26 cellular contexts compared by ENCODE assay signal in genomic region chr17:79097226-79098055, GRCh38. TPM values are rescaled to one million over a fixed set of nuclear protein-coding genes. Genes with fewer than 3 reads are reported as not detected.
DNase-seq lines count a peak whose midpoint lies in the region; ATAC-seq and TF ChIP-seq lines count a peak whose summit lies in the region.
"Had no signal": no experiment of that assay in that cellular context is flagged by ENCODE, and none has a peak within 500 bp of the region (broad histone marks: within the 10 kb centered on the region; RNA-seq: fewer than 3 reads in every experiment).

No MANE protein-coding gene starts in this region.

- CTCF ChIA-PET in SK-N-SH (lab: Yijun Ruan, JAX) = interaction anchor here (0.9 to 45.1 kb wide), 7 partner anchors 11 to 303 kb away, joined by 3 to 1305 read pairs (median 5); no protein-coding TSS in a partner anchor
- CTCF ChIA-PET in naive thymus-derived CD4-positive, alpha-beta T cell (lab: Charles Lee) = no interaction called here

- no peaks in the 10 kb centered on the region for H3K9me2 ChIP-seq in SK-N-SH

- H3K79me1 ChIP-seq in H9 (ENCODE audit: insufficient read depth, low read depth, low read length, poor library complexity, severe bottlenecking) = no peaks in the 10 kb centered on the region

- POLR2A ChIA-PET in SK-N-SH (lab: Yijun Ruan, JAX) = interaction anchor here (0.6 kb wide), 1 partner anchor 28 kb away, joined by 3 read pairs; no protein-coding TSS in a partner anchor
- POLR2A ChIA-PET in naive thymus-derived CD4-positive, alpha-beta T cell (lab: Charles Lee) = no interaction called here

- no peak overlapping the region for H4K8ac ChIP-seq in H9 (replicated peaks; ENCODE audit: insufficient read length, low read depth, low read length)

- H2BK5ac ChIP-seq in H9 (ENCODE audit: insufficient read length, low read length) = no peak overlapping the region

- WGBS in SK-N-SH (ENCODE audit: low lambda C conversion rate) = 17% methylated on average over 36 of the region's 52 CpGs
- WGBS in H9 (ENCODE audit: extremely low coverage, insufficient read length, low lambda C conversion rate) = no CpG with 5 or more reads among the region's 52 CpGs
- WGBS in endodermal cell (ENCODE audit: insufficient coverage in 1 of 2, insufficient read length in 1 of 2), 2 experiments = 90 to 94% methylated on average over 21 to 48 of the region's 52 CpGs

- H3K18ac ChIP-seq in H9 (ENCODE audit: insufficient read length, low read depth, low read length) = no peak overlapping the region

- H3T11ph ChIP-seq in H9 (ENCODE audit: low read length) = no peak overlapping the region

- no peak overlapping the region for H2AK5ac ChIP-seq in H9 (ENCODE audit: insufficient read length, low read length)

- H3K9me3 ChIP-seq in SK-N-SH (no peaks in the 10 kb centered on the region), H9 (ENCODE audit: control insufficient read depth, low read depth, low read length) (no peaks in the 10 kb centered on the region), endodermal cell (ENCODE audit: control insufficient read depth, low read length) (no peaks in the 10 kb centered on the region)
- H3K9me3 ChIP-seq in naive thymus-derived CD4-positive, alpha-beta T cell (ENCODE audit: control insufficient read depth in 2 of 3, low read length in 3 of 3) = no peaks in the 10 kb centered on the region
- H3K9me3 ChIP-seq: breast epithelium, gastrocnemius medialis had no signal

- H3K23me2 ChIP-seq in H9 (ENCODE audit: insufficient read length, low read depth, low read length, poor library complexity, severe bottlenecking) = no peaks in the 10 kb centered on the region

- H3K27ac Mint-ChIP-seq in H9 (no peak overlapping the region), endodermal cell (no peak overlapping the region)
- no peak overlapping the region for H3K27ac Mint-ChIP-seq in naive thymus-derived CD4-positive, alpha-beta T cell

- no peak overlapping the region for H4K91ac ChIP-seq in H9 (ENCODE audit: insufficient read length, low read depth, low read length)

- no peak for TF ChIP-seq RAD21 in SK-N-SH (IDR thresholded peaks at IDR 0.05; ENCODE audit: low read length)

- no peak overlapping the region for H2BK120ac ChIP-seq in H9 (ENCODE audit: low read depth, low read length, poor library complexity, severe bottlenecking)

- H2BK15ac ChIP-seq in H9 (ENCODE audit: low read depth, low read length) = no peak overlapping the region

- TF ChIP-seq CTCF in SK-N-SH (IDR thresholded peaks at IDR 0.05) (no peak), H9 (conservative IDR thresholded peaks at IDR 0.05) (no peak), endodermal cell (conservative IDR thresholded peaks at IDR 0.05) (no peak)

- no peak overlapping the region for H3K14ac ChIP-seq in H9 (ENCODE audit: insufficient read depth, low read length)

- ATAC-seq in SK-N-SH treated with all-trans-retinoic acid at 6 μM for 48 hours = no peak
- ATAC-seq in naive thymus-derived CD4-positive, alpha-beta T cell = peak; percentile 17
- ATAC-seq: activated CD4-positive, CD25-positive, alpha-beta regulatory T cell treated with anti-CD3 and anti-CD28 coated beads, Interleukin-2, amount 50 U/mL, for 24 hours; activated T-cell treated with anti-CD3 and anti-CD28 coated beads, Interleukin-2, amount 50 U/mL, for 4 hours; gastrocnemius medialis; PC-3 had no signal

- H3F3A ChIP-seq in SK-N-SH (replicated peaks; ENCODE audit: insufficient read depth) = no peaks in the 10 kb centered on the region

- no peak overlapping the region for H3K56ac ChIP-seq in H9 (ENCODE audit: insufficient read length, low read depth, low read length)

- intact Hi-C loops in naive thymus-derived CD4-positive, alpha-beta T cell (cut with micrococcal nuclease) = no loop called here

- DNase-seq in SK-N-SH (peak; percentile 70), H9 (peak; percentile 79), endodermal cell (peak; percentile 80), T-helper 9 cell (no peak), NCI-H2171 (lab: John Stamatoyannopoulos, UW) (no peak)
- no peak for DNase-seq in naive thymus-derived CD4-positive, alpha-beta T cell
- DNase-seq in activated CD4-positive, CD25-positive, alpha-beta regulatory T cell (lab: John Stamatoyannopoulos, UW) = no peak
- DNase-seq: 8988T; activated T-cell treated with anti-CD3 and anti-CD28 coated beads, Interleukin-2, amount 50 U/mL, for 4 hours; amygdala; gastrocnemius medialis; GF-D8; hypothalamus; NCI-H1048; NCI-H187 treated with DMSO at 0.1 percent for 48 hours; NCI-H2227 treated with DMSO at 0.1 percent for 48 hours; NCI-H748 treated with DMSO at 0.1 percent for 48 hours; nucleus accumbens; PC-3; SHP77; SW 1271 had no signal

- H3K4me3 ChIP-seq in SK-N-SH (ENCODE audit: low read depth in 2 of 2, low read length in 1 of 2) (no peak overlapping the region), endodermal cell (ENCODE audit: low read length) (no peak overlapping the region)
- no peak overlapping the region for H3K4me3 ChIP-seq in naive thymus-derived CD4-positive, alpha-beta T cell (ENCODE audit: low read length)
- H3K4me3 ChIP-seq: breast epithelium, coronary artery, gastrocnemius medialis, lung had no signal

- H3K4me1 ChIP-seq in SK-N-SH (ENCODE audit: control insufficient read depth in 1 of 2, insufficient read depth in 2 of 2, low read depth in 1 of 2, low read length in 1 of 2) = no peaks in the 10 kb centered on the region; a peak in 1 of 4 replicates
- H3K4me1 ChIP-seq in H9 (ENCODE audit: insufficient read depth, low read length) = no peaks in the 10 kb centered on the region
- no peaks in the 10 kb centered on the region for H3K4me1 ChIP-seq in endodermal cell (ENCODE audit: control insufficient read depth, insufficient read depth, low read length)
- H3K4me1 ChIP-seq in naive thymus-derived CD4-positive, alpha-beta T cell (ENCODE audit: control insufficient read depth in 2 of 2, insufficient read depth in 2 of 2, low read length in 2 of 2) = peaks cover 0 to 9% of the 10 kb centered on the region in 2 donors
- H3K4me1 ChIP-seq: breast epithelium had no signal

- H3K27me3 ChIP-seq in SK-N-SH (ENCODE audit: insufficient read depth) (peaks cover 47% of the 10 kb centered on the region), H9 (ENCODE audit: insufficient read depth, low read length) (no peaks in the 10 kb centered on the region), endodermal cell (ENCODE audit: control insufficient read depth, insufficient read depth, low read length, poor library complexity, severe bottlenecking) (no peaks in the 10 kb centered on the region)
- H3K27me3 ChIP-seq in naive thymus-derived CD4-positive, alpha-beta T cell (ENCODE audit: control insufficient read depth in 2 of 2, insufficient read depth in 2 of 2, low read length in 2 of 2) = peaks cover 0 to 6% of the 10 kb centered on the region in 2 donors

- H3K79me2 ChIP-seq in SK-N-SH (ENCODE audit: insufficient read depth) (no peaks in the 10 kb centered on the region), H9 (ENCODE audit: insufficient read depth, low read length) (no peaks in the 10 kb centered on the region)

- H3K9ac ChIP-seq in SK-N-SH (no peak overlapping the region), H9 (ENCODE audit: extremely low read depth, insufficient read length, low read length) (no peak overlapping the region), endodermal cell (ENCODE audit: extremely low read depth, low read length, poor library complexity, severe bottlenecking) (no peak overlapping the region)

- H3K27me3 Mint-ChIP-seq in H9 (ENCODE audit: low read depth) (no peaks in the 10 kb centered on the region; the same call in 1 of the 2 replicates), endodermal cell (ENCODE audit: insufficient read depth) (no peaks in the 10 kb centered on the region)
- H3K27me3 Mint-ChIP-seq in naive thymus-derived CD4-positive, alpha-beta T cell = peaks cover 25 to 45% (median 26%) of the 10 kb centered on the region in 5 donors

- TF ChIP-seq EP300 in SK-N-SH (IDR thresholded peaks at IDR 0.05; ENCODE audit: borderline replicate concordance in 1 of 2, low read depth in 1 of 2, low read length in 1 of 2) = no peak

- H2AFZ ChIP-seq in SK-N-SH (ENCODE audit: low read depth) (no peak overlapping the region), H9 (ENCODE audit: low read length) (no peak overlapping the region)

- H3K4me3 Mint-ChIP-seq in H9 (peak overlapping the region in 1 of 2 experiments; percentile 62; a peak in 3 of 5 replicates), endodermal cell (no peak overlapping the region)
- H3K4me3 Mint-ChIP-seq in naive thymus-derived CD4-positive, alpha-beta T cell = peak overlapping the region in 4 of 10 donors; percentile 45 to 59 (median 54)
- H3K4me3 Mint-ChIP-seq: activated T-cell treated with anti-CD3 and anti-CD28 coated beads, Interleukin-2, amount 50 U/mL, for 4 hours had no signal

- peaks cover 3 to 14% of the 10 kb centered on the region in 2 experiments; a peak in 2 of 4 replicates for H3K4me1 Mint-ChIP-seq in H9
- peaks cover 4% of the 10 kb centered on the region for H3K4me1 Mint-ChIP-seq in endodermal cell
- peaks cover under 1 to 8% (median 6%) of the 10 kb centered on the region in 7 donors for H3K4me1 Mint-ChIP-seq in naive thymus-derived CD4-positive, alpha-beta T cell

- H3K27ac ChIP-seq in SK-N-SH (ENCODE audit: low read depth in 2 of 2, low read length in 1 of 2) = no peak overlapping the region
- no peak overlapping the region for H3K27ac ChIP-seq in H9 (ENCODE audit: insufficient read length, low read depth, low read length)
- no peak overlapping the region for H3K27ac ChIP-seq in endodermal cell (ENCODE audit: low read depth, low read length)
- no peak overlapping the region for H3K27ac ChIP-seq in naive thymus-derived CD4-positive, alpha-beta T cell (ENCODE audit: low read depth, low read length)
- H3K27ac ChIP-seq: breast epithelium, coronary artery, gastrocnemius medialis had no signal

- no peak overlapping the region for H4K5ac ChIP-seq in H9 (ENCODE audit: insufficient read length, low read depth, low read length)

- H4K20me1 ChIP-seq in SK-N-SH (ENCODE audit: insufficient read depth) = no peaks in the 10 kb centered on the region
- H4K20me1 ChIP-seq in H9 (ENCODE audit: control insufficient read depth, insufficient read depth, insufficient read length) = no peaks in the 10 kb centered on the region

- H3K4ac ChIP-seq in H9 (ENCODE audit: low read depth, low read length) = no peak overlapping the region

- H3K23ac ChIP-seq in H9 (ENCODE audit: insufficient read length, low read depth, low read length) = no peak overlapping the region

- H3K4me2 ChIP-seq in SK-N-SH (no peak overlapping the region), H9 (ENCODE audit: insufficient read depth, insufficient read length, low read length) (no peak overlapping the region)

- H3K36me3 ChIP-seq in SK-N-SH (replicated peaks in 1 of 2; ENCODE audit: control insufficient read depth in 1 of 2, insufficient read depth in 2 of 2, low read length in 1 of 2) = no peaks in the 10 kb centered on the region
- H3K36me3 ChIP-seq in endodermal cell (ENCODE audit: control insufficient read depth, insufficient read depth, low read length) = no peaks in the 10 kb centered on the region
- H3K36me3 ChIP-seq in naive thymus-derived CD4-positive, alpha-beta T cell (ENCODE audit: control insufficient read depth in 2 of 3, insufficient read depth in 3 of 3, low read length in 3 of 3) = no peaks in the 10 kb centered on the region
- H3K36me3 ChIP-seq: breast epithelium, gastrocnemius medialis had no signal

- no peaks in the 10 kb centered on the region for H3K9me3 Mint-ChIP-seq in H9
- H3K9me3 Mint-ChIP-seq in endodermal cell = no peaks in the 10 kb centered on the region
- no peaks in the 10 kb centered on the region for H3K9me3 Mint-ChIP-seq in naive thymus-derived CD4-positive, alpha-beta T cell
- H3K9me3 Mint-ChIP-seq: activated T-cell treated with anti-CD3 and anti-CD28 coated beads, Interleukin-2, amount 50 U/mL, for 4 hours had no signal

- H3K36me3 Mint-ChIP-seq in H9 (ENCODE audit: insufficient read depth in 1 of 3, low read depth in 3 of 3) (no peaks in the 10 kb centered on the region), endodermal cell (ENCODE audit: low read depth) (no peaks in the 10 kb centered on the region)
- H3K36me3 Mint-ChIP-seq in naive thymus-derived CD4-positive, alpha-beta T cell = no peaks in the 10 kb centered on the region

- no peak overlapping the region for H2BK20ac ChIP-seq in H9 (ENCODE audit: low read depth, low read length, poor library complexity, severe bottlenecking)

- H2BK12ac ChIP-seq in H9 (ENCODE audit: insufficient read length, low read depth, low read length) = no peak overlapping the region

RNA-seq across cellular contexts. Expression of gene ENGASE, which starts 22.8 kb away (rescaled TPM):
- 30.1 and 30.4 TPM in 2 replicates for polyA plus RNA-seq in SK-N-SH (2012; rRNA removed)
- 4.5 and 7.0 TPM in 2 replicates for polyA plus RNA-seq in SK-N-SH (2012; cell fraction: cytosol; rRNA removed)
- 252 and 275 TPM in 2 replicates for polyA plus RNA-seq in SK-N-SH (2012; cell fraction: nucleus; rRNA removed)
- total RNA-seq in H9 (2021) (20.6 and 21.1 TPM in 2 replicates), endodermal cell (10 to 100 TPM; 40.8 to 42.0 TPM)
- polyA plus RNA-seq in endodermal cell (2013, experiment 1 of 2) = 33.7 TPM
- polyA plus RNA-seq in endodermal cell (2013, experiment 2 of 2) = 27.0 TPM
- 100 to 1,000 TPM in 2 of 5 experiments, 10 to 100 TPM in 3; 41.5 to 214 (median 85.9) TPM for total RNA-seq in naive thymus-derived CD4-positive, alpha-beta T cell
- 1 to 10 TPM; 3.8 to 6.4 TPM for polyA plus RNA-seq in naive thymus-derived CD4-positive, alpha-beta T cell

Comparison
In these comparisons a context has a peak if more than half of its experiments do, and no peak if none do; other contexts are left out.
1. DNase-seq: peak in SK-N-SH (single experiment), H9 (single experiment) and endodermal cell (single experiment); none in naive thymus-derived CD4-positive, alpha-beta T cell (0 of 9), T-helper 9 cell (single experiment), NCI-H2171 (single experiment) and activated CD4-positive, CD25-positive, alpha-beta regulatory T cell (0 of 4).